8 cellular contexts compared by ENCODE assay signal in the genomic region with DNA sequence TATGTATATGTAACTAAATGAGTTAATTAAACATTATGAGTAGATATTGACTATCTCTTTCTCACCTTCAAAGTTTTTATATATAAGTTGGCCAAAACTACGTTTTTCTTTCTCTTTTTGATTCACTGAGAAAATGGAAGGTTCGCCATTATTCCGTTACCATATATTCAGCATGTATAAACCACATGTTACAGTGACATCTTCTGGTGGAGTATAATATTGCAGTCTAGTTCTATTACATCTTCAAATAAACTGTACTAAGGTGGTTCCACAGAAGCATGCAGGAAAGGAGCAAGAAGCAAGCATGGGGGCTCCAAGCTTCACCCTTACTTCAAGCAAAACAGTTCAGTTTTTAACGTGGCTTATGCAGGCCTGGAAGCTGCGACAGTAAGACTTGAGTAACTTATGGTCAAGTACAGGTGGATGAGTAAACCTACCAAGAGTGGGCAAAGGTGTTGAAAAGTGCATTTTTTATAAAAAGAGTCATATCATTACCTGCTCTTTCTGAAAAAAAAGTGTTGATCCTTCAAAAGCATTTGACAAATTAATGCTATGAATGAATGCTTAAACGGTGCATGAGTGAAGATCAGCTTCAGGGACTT.
DNase-seq lines count a peak whose midpoint lies in the region; ATAC-seq and TF ChIP-seq lines count a peak whose summit lies in the region.

No MANE protein-coding gene starts in this region.

- CTCF ChIA-PET in naive thymus-derived CD4-positive, alpha-beta T cell (lab: Charles Lee), result interaction anchor here (1.2 kb wide), 1 partner anchor 26 kb away, joined by 4 read pairs; no protein-coding TSS in a partner anchor

- H3K4me1 ChIP-seq in RWPE2 (ENCODE audit: insufficient read depth, poor library complexity, severe bottlenecking), result no peaks in the 10 kb centered on the region
- no peaks in the 10 kb centered on the region for H3K4me1 ChIP-seq in naive thymus-derived CD4-positive, alpha-beta T cell (ENCODE audit: control insufficient read depth in 2 of 2, insufficient read depth in 2 of 2, low read length in 2 of 2)

- H3K36me3 Mint-ChIP-seq in naive thymus-derived CD4-positive, alpha-beta T cell, result no peaks in the 10 kb centered on the region

- H3K36me3 ChIP-seq in RWPE2 (ENCODE audit: low read depth), result no peaks in the 10 kb centered on the region
- H3K36me3 ChIP-seq in naive thymus-derived CD4-positive, alpha-beta T cell (ENCODE audit: control insufficient read depth in 2 of 3, insufficient read depth in 3 of 3, low read length in 3 of 3), result no peaks in the 10 kb centered on the region

- peaks cover 4% of the 10 kb centered on the region for H3K27me3 ChIP-seq in RWPE2 (ENCODE audit: insufficient read depth, poor library complexity, severe bottlenecking)
- no peaks in the 10 kb centered on the region for H3K27me3 ChIP-seq in naive thymus-derived CD4-positive, alpha-beta T cell (ENCODE audit: control insufficient read depth in 2 of 2, insufficient read depth in 2 of 2, low read length in 2 of 2)

- ATAC-seq in GM21529 (IDR thresholded peaks at IDR 0.05; ENCODE audit: unreplicated experiment) (peak; percentile 64), RWPE2 (ENCODE audit: low read depth) (peak; percentile 67)
- peak; percentile 95 for ATAC-seq in naive thymus-derived CD4-positive, alpha-beta T cell

- H3K4me3 ChIP-seq in LNCaP clone FGC (ENCODE audit: low read depth, low read length), result no peak overlapping the region
- no peak overlapping the region for H3K4me3 ChIP-seq in RWPE2 (ENCODE audit: severe bottlenecking)
- no peak overlapping the region for H3K4me3 ChIP-seq in epithelial cell of esophagus (ENCODE audit: low read length)
- no peak overlapping the region for H3K4me3 ChIP-seq in naive thymus-derived CD4-positive, alpha-beta T cell (ENCODE audit: low read length)

- POLR2A ChIA-PET in naive thymus-derived CD4-positive, alpha-beta T cell (lab: Charles Lee), result no interaction called here

- peak; percentile 76 for TF ChIP-seq CTCF in LNCaP clone FGC (IDR thresholded peaks at IDR 0.05; ENCODE audit: control insufficient read depth, extremely low read depth, insufficient read depth)
- peak; percentile 79 for TF ChIP-seq CTCF in RWPE2 (IDR thresholded peaks at IDR 0.05; ENCODE audit: poor library complexity, severe bottlenecking)
- peak; percentile 62 for TF ChIP-seq CTCF in epithelial cell of esophagus (IDR thresholded peaks at IDR 0.05; ENCODE audit: insufficient read depth, low read depth, low read length, missing control alignments)

- no peaks in the 10 kb centered on the region for H3K9me3 ChIP-seq in RWPE2 (ENCODE audit: severe bottlenecking)
- H3K9me3 ChIP-seq in naive thymus-derived CD4-positive, alpha-beta T cell (ENCODE audit: control insufficient read depth in 2 of 3, low read length in 3 of 3), result no peaks in the 10 kb centered on the region

- DNase-seq in ELR (ENCODE audit: low read depth), result peak; percentile 70
- peak; percentile 49 for DNase-seq in LNCaP clone FGC (ENCODE audit: low read depth)
- DNase-seq in RWPE2 (ENCODE audit: low spot score), result no peak
- DNase-seq in epithelial cell of esophagus (ENCODE audit: low read depth), result peak; percentile 74
- DNase-seq in naive thymus-derived CD4-positive, alpha-beta T cell, result peak in 7 of 9 donors; percentile 28 to 71 (median 59)
- DNase-seq in activated naive CD4-positive, alpha-beta T cell treated with Interleukin-2 at 50 U/mL for 16 hours, result no peak
- DNase-seq in stimulated activated CD4-positive, alpha-beta T cell treated with anti-CD3 and anti-CD28 coated beads, Interleukin-4, amount 100 ng/mL, for 1 hour, result no peak

- no peak overlapping the region for H3K27ac ChIP-seq in RWPE2 (ENCODE audit: poor library complexity, severe bottlenecking)
- H3K27ac ChIP-seq in naive thymus-derived CD4-positive, alpha-beta T cell (ENCODE audit: low read depth, low read length), result no peak overlapping the region

- peak overlapping the region in 4 of 10 donors; percentile 7 to 57 (median 24) for H3K4me3 Mint-ChIP-seq in naive thymus-derived CD4-positive, alpha-beta T cell

- peaks cover 0 to 5% (median 0%) of the 10 kb centered on the region in 7 donors for H3K4me1 Mint-ChIP-seq in naive thymus-derived CD4-positive, alpha-beta T cell

- peaks cover 8 to 35% (median 20%) of the 10 kb centered on the region in 5 donors for H3K27me3 Mint-ChIP-seq in naive thymus-derived CD4-positive, alpha-beta T cell

- no peak overlapping the region for H3K27ac Mint-ChIP-seq in naive thymus-derived CD4-positive, alpha-beta T cell

- intact Hi-C loops in naive thymus-derived CD4-positive, alpha-beta T cell (cut with micrococcal nuclease), result loop anchor here (1.0 to 10.0 kb wide), 4 partner anchors 28 to 1672 kb away; no protein-coding TSS in a partner anchor

- peaks cover 0 to 4% (median 0%) of the 10 kb centered on the region in 11 donors for H3K9me3 Mint-ChIP-seq in naive thymus-derived CD4-positive, alpha-beta T cell

Comparison
In these comparisons a context has a peak if more than half of its experiments do, and no peak if none do; other contexts are left out.
1. DNase-seq: peak in ELR (single experiment), LNCaP clone FGC (single experiment), epithelial cell of esophagus (single experiment) and naive thymus-derived CD4-positive, alpha-beta T cell (7 of 9); none in RWPE2 (single experiment), activated naive CD4-positive, alpha-beta T cell treated with Interleukin-2 at 50 U/mL for 16 hours (single experiment) and stimulated activated CD4-positive, alpha-beta T cell treated with anti-CD3 and anti-CD28 coated beads, Interleukin-4, amount 100 ng/mL, for 1 hour (single experiment).
2. Peak in every context shown above with its lines, with median percentiles within 50 percentile points of each other: ATAC-seq and CTCF ChIP-seq.